1 cellular context compared by ENCODE assay signal in the genomic region with DNA sequence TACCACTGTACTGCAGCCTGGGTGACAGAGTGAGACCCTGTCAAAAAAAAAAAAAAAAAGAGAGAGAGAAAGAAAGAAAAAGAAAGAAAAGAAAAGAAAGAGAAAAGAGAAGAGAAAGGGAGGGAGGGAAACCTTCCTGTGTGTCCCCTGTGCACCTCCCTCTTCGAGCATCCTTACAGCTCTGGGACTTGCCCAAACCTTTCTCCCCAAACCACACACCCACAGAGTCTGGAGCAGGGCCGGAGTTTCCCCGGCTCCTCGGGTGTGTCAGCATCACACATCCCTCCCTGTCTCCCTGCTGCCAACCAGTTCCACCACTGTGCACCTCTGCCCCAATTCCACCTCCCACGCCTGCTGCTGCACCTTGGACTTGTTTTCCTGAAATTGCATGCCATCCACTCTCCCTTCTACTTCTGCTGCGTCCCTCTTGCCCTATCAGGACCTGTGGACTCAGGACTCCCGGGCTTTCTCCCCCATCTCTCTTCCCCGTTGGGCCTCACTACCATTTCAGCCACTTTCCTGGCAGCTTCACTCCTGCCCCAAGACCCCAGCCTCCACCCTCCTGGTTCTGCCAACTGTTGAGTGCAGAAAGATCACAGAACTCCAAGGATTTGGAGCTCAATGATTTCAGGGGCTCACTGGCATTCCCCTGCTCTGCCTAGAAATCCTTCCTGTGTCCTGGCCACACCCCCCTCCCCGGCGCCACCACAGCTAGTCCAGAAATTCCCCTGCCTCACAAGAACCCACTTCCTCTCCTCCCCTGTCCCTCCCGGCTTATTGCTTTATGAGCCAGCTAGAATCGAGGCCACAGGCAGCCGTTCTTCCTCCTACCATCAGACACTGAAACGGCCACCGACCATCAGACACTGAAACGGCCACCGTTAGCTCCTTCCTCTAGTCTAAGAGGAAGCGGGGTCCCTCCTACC.
TF ChIP-seq lines count a peak whose summit lies in the region.

No MANE protein-coding gene starts in this region.

TF ChIP-seq in HepG2, 621 proteins besides CTCF, POLR2A, EP300 and RAD21 (continued from another document and continues in another):
- TF ChIP-seq, protein P1, sequence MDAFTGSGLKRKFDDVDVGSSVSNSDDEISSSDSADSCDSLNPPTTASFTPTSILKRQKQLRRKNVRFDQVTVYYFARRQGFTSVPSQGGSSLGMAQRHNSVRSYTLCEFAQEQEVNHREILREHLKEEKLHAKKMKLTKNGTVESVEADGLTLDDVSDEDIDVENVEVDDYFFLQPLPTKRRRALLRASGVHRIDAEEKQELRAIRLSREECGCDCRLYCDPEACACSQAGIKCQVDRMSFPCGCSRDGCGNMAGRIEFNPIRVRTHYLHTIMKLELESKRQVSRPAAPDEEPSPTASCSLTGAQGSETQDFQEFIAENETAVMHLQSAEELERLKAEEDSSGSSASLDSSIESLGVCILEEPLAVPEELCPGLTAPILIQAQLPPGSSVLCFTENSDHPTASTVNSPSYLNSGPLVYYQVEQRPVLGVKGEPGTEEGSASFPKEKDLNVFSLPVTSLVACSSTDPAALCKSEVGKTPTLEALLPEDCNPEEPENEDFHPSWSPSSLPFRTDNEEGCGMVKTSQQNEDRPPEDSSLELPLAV (CRISPR knock-in tag; conservative IDR thresholded peaks at IDR 0.05; ENCODE audit: low read depth) = no peak
- no peak for TF ChIP-seq ZNF83 (CRISPR knock-in tag; IDR thresholded peaks at IDR 0.05; ENCODE audit: borderline replicate concordance)
- no peak for TF ChIP-seq ZNF776 (CRISPR knock-in tag; IDR thresholded peaks at IDR 0.05)
- TF ChIP-seq KAT2B (IDR thresholded peaks at IDR 0.05; ENCODE audit: borderline replicate concordance, low read depth, low read length) = no peak
- no peak for TF ChIP-seq JUND (CRISPR knock-in tag; IDR thresholded peaks at IDR 0.05)
- peak; percentile 75; the same call in 1 of the 2 replicates for TF ChIP-seq ZNF251 (CRISPR knock-in tag; IDR thresholded peaks at IDR 0.05)
- TF ChIP-seq ADNP (CRISPR knock-in tag; IDR thresholded peaks at IDR 0.05) = no peak; the same call in 1 of the 2 replicates
- no peak for TF ChIP-seq RFXANK (CRISPR knock-in tag; IDR thresholded peaks at IDR 0.05)
- TF ChIP-seq RXRB (CRISPR knock-in tag; IDR thresholded peaks at IDR 0.05; ENCODE audit: borderline replicate concordance) = peak; percentile 99
- no peak for TF ChIP-seq GABPA (IDR thresholded peaks at IDR 0.05; ENCODE audit: low read depth, low read length)
- peak; percentile 36; the same call in 1 of the 2 replicates for TF ChIP-seq GABPA (CRISPR knock-in tag; IDR thresholded peaks at IDR 0.05; ENCODE audit: low read depth)
- TF ChIP-seq, protein P2, sequence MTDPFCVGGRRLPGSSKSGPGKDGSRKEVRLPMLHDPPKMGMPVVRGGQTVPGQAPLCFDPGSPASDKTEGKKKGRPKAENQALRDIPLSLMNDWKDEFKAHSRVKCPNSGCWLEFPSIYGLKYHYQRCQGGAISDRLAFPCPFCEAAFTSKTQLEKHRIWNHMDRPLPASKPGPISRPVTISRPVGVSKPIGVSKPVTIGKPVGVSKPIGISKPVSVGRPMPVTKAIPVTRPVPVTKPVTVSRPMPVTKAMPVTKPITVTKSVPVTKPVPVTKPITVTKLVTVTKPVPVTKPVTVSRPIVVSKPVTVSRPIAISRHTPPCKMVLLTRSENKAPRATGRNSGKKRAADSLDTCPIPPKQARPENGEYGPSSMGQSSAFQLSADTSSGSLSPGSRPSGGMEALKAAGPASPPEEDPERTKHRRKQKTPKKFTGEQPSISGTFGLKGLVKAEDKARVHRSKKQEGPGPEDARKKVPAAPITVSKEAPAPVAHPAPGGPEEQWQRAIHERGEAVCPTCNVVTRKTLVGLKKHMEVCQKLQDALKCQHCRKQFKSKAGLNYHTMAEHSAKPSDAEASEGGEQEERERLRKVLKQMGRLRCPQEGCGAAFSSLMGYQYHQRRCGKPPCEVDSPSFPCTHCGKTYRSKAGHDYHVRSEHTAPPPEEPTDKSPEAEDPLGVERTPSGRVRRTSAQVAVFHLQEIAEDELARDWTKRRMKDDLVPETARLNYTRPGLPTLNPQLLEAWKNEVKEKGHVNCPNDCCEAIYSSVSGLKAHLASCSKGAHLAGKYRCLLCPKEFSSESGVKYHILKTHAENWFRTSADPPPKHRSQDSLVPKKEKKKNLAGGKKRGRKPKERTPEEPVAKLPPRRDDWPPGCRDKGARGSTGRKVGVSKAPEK (CRISPR knock-in tag; IDR thresholded peaks at IDR 0.05; ENCODE audit: borderline replicate concordance) = peak; percentile 69; the same call in 1 of the 2 replicates
- no peak for TF ChIP-seq RFX3 (CRISPR knock-in tag; IDR thresholded peaks at IDR 0.05)
- TF ChIP-seq MLLT10 (CRISPR knock-in tag; IDR thresholded peaks at IDR 0.05) = no peak
- peak; percentile 81; the same call in 1 of the 2 replicates for TF ChIP-seq KAT7 (CRISPR knock-in tag; IDR thresholded peaks at IDR 0.05; ENCODE audit: borderline replicate concordance)
- no peak for TF ChIP-seq ZNF484 (CRISPR knock-in tag; IDR thresholded peaks at IDR 0.05; ENCODE audit: borderline replicate concordance, low read depth)
- TF ChIP-seq, protein P3, sequence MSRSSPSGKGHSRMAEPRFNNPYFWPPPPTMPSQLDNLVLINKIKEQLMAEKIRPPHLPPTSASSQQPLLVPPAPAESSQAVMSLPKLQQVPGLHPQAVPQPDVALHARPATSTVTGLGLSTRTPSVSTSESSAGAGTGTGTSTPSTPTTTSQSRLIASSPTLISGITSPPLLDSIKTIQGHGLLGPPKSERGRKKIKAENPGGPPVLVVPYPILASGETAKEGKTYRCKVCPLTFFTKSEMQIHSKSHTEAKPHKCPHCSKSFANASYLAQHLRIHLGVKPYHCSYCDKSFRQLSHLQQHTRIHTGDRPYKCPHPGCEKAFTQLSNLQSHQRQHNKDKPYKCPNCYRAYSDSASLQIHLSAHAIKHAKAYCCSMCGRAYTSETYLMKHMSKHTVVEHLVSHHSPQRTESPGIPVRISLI (CRISPR knock-in tag; IDR thresholded peaks at IDR 0.05; ENCODE audit: borderline replicate concordance) = peak; percentile 60; the same call in 1 of the 2 replicates
- no peak for TF ChIP-seq TOE1 (CRISPR knock-in tag; IDR thresholded peaks at IDR 0.05)
- TF ChIP-seq IKZF1 (IDR thresholded peaks at IDR 0.05) = no peak
- TF ChIP-seq DPF2 (CRISPR knock-in tag; IDR thresholded peaks at IDR 0.05; ENCODE audit: borderline replicate concordance, low read depth) = peak; percentile 94
- peak; percentile 81 for TF ChIP-seq SP4 (CRISPR knock-in tag; IDR thresholded peaks at IDR 0.05)
- TF ChIP-seq, protein P4, sequence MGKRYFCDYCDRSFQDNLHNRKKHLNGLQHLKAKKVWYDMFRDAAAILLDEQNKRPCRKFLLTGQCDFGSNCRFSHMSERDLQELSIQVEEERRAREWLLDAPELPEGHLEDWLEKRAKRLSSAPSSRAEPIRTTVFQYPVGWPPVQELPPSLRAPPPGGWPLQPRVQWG (CRISPR knock-in tag; IDR thresholded peaks at IDR 0.05; ENCODE audit: borderline replicate concordance, low read depth) = no peak
- TF ChIP-seq, protein P5, sequence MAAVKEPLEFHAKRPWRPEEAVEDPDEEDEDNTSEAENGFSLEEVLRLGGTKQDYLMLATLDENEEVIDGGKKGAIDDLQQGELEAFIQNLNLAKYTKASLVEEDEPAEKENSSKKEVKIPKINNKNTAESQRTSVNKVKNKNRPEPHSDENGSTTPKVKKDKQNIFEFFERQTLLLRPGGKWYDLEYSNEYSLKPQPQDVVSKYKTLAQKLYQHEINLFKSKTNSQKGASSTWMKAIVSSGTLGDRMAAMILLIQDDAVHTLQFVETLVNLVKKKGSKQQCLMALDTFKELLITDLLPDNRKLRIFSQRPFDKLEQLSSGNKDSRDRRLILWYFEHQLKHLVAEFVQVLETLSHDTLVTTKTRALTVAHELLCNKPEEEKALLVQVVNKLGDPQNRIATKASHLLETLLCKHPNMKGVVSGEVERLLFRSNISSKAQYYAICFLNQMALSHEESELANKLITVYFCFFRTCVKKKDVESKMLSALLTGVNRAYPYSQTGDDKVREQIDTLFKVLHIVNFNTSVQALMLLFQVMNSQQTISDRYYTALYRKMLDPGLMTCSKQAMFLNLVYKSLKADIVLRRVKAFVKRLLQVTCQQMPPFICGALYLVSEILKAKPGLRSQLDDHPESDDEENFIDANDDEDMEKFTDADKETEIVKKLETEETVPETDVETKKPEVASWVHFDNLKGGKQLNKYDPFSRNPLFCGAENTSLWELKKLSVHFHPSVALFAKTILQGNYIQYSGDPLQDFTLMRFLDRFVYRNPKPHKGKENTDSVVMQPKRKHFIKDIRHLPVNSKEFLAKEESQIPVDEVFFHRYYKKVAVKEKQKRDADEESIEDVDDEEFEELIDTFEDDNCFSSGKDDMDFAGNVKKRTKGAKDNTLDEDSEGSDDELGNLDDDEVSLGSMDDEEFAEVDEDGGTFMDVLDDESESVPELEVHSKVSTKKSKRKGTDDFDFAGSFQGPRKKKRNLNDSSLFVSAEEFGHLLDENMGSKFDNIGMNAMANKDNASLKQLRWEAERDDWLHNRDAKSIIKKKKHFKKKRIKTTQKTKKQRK (IDR thresholded peaks at IDR 0.05; ENCODE audit: low read length) = no peak
- peak; percentile 91 for TF ChIP-seq ASH2L (IDR thresholded peaks at IDR 0.05; ENCODE audit: insufficient read length, low read depth, low read length)
- no peak for TF ChIP-seq MTA3 (CRISPR knock-in tag; IDR thresholded peaks at IDR 0.05)
- TF ChIP-seq, protein P6, sequence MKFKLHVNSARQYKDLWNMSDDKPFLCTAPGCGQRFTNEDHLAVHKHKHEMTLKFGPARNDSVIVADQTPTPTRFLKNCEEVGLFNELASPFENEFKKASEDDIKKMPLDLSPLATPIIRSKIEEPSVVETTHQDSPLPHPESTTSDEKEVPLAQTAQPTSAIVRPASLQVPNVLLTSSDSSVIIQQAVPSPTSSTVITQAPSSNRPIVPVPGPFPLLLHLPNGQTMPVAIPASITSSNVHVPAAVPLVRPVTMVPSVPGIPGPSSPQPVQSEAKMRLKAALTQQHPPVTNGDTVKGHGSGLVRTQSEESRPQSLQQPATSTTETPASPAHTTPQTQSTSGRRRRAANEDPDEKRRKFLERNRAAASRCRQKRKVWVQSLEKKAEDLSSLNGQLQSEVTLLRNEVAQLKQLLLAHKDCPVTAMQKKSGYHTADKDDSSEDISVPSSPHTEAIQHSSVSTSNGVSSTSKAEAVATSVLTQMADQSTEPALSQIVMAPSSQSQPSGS (CRISPR knock-in tag; IDR thresholded peaks at IDR 0.05) = peak; percentile 77
- TF ChIP-seq, protein P7, sequence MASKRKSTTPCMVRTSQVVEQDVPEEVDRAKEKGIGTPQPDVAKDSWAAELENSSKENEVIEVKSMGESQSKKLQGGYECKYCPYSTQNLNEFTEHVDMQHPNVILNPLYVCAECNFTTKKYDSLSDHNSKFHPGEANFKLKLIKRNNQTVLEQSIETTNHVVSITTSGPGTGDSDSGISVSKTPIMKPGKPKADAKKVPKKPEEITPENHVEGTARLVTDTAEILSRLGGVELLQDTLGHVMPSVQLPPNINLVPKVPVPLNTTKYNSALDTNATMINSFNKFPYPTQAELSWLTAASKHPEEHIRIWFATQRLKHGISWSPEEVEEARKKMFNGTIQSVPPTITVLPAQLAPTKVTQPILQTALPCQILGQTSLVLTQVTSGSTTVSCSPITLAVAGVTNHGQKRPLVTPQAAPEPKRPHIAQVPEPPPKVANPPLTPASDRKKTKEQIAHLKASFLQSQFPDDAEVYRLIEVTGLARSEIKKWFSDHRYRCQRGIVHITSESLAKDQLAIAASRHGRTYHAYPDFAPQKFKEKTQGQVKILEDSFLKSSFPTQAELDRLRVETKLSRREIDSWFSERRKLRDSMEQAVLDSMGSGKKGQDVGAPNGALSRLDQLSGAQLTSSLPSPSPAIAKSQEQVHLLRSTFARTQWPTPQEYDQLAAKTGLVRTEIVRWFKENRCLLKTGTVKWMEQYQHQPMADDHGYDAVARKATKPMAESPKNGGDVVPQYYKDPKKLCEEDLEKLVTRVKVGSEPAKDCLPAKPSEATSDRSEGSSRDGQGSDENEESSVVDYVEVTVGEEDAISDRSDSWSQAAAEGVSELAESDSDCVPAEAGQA (IDR thresholded peaks at IDR 0.05; ENCODE audit: low read depth) = 0 out of 2 replicates have a peak, but pooled peaks have one; percentile 20
- TF ChIP-seq, protein P7 (CRISPR knock-in tag; IDR thresholded peaks at IDR 0.05; ENCODE audit: borderline replicate concordance) = no peak
- TF ChIP-seq NPAS2 (CRISPR knock-in tag; IDR thresholded peaks at IDR 0.05; ENCODE audit: borderline replicate concordance) = no peak
- TF ChIP-seq XBP1 (CRISPR knock-in tag; IDR thresholded peaks at IDR 0.05) = no peak
- peak; percentile 56; the same call in 1 of the 2 replicates for TF ChIP-seq ZNF431 (CRISPR knock-in tag; IDR thresholded peaks at IDR 0.05; ENCODE audit: borderline replicate concordance, low read depth)
- TF ChIP-seq IRX3 (CRISPR knock-in tag; IDR thresholded peaks at IDR 0.05; ENCODE audit: borderline replicate concordance, low read depth) = no peak
- TF ChIP-seq TMF1 (CRISPR knock-in tag; IDR thresholded peaks at IDR 0.05; ENCODE audit: low read depth) = peak; percentile 74; the same call in 1 of the 2 replicates
- TF ChIP-seq ETV5 (CRISPR knock-in tag; IDR thresholded peaks at IDR 0.05; ENCODE audit: borderline replicate concordance) = peak; percentile 38
